1 cellular context compared by ENCODE assay signal in the genomic region with DNA sequence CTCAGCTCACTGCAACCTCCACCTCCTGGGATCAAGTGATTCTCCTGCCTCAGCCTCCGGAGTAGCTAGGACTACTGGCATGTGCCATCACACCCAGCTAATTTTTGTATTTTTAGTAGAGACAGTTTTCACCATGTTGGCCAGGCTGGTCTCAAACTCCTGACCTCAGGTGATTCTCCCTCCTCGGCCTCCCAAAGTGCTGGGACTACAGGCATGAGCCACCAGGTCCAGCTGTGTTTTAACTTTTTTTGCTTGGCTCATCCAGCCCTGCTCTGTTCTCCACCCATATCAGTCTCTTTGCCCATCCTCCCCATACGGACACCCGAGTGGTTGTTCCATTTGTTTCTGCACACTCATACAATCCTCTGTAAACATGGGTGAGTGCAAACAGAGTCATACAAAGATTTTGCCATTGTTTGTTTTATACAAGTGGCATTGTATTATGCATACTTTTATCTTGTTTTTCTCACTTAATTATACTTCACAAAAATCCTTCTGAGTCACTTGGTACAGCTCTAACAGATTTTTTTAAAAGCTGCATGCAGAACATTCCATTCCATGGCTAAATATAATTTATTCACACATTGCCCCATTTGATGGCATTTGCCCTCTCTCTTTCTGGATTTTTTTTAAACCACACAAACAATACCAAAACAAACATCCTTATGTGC.
TF ChIP-seq lines count a peak whose summit lies in the region.

No MANE protein-coding gene starts in this region.

TF ChIP-seq in HepG2, 621 proteins besides CTCF, POLR2A, EP300 and RAD21 (continued from another document and continues in another):
- TF ChIP-seq, protein P1, sequence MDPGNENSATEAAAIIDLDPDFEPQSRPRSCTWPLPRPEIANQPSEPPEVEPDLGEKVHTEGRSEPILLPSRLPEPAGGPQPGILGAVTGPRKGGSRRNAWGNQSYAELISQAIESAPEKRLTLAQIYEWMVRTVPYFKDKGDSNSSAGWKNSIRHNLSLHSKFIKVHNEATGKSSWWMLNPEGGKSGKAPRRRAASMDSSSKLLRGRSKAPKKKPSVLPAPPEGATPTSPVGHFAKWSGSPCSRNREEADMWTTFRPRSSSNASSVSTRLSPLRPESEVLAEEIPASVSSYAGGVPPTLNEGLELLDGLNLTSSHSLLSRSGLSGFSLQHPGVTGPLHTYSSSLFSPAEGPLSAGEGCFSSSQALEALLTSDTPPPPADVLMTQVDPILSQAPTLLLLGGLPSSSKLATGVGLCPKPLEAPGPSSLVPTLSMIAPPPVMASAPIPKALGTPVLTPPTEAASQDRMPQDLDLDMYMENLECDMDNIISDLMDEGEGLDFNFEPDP (CRISPR knock-in tag; conservative IDR thresholded peaks at IDR 0.05) = 0 out of 2 replicates have a peak, but pooled peaks have one; percentile 72
- TF ChIP-seq KLF16 (CRISPR knock-in tag; IDR thresholded peaks at IDR 0.05) = no peak
- TF ChIP-seq ZNF691 (CRISPR knock-in tag; IDR thresholded peaks at IDR 0.05; ENCODE audit: borderline replicate concordance, low read depth) = no peak
- TF ChIP-seq GABPB1 (CRISPR knock-in tag; IDR thresholded peaks at IDR 0.05) = no peak
- TF ChIP-seq TEAD3 (CRISPR knock-in tag; optimal IDR thresholded peaks at IDR 0.05; ENCODE audit: borderline replicate concordance) = peak; percentile 50
- TF ChIP-seq, protein P2, sequence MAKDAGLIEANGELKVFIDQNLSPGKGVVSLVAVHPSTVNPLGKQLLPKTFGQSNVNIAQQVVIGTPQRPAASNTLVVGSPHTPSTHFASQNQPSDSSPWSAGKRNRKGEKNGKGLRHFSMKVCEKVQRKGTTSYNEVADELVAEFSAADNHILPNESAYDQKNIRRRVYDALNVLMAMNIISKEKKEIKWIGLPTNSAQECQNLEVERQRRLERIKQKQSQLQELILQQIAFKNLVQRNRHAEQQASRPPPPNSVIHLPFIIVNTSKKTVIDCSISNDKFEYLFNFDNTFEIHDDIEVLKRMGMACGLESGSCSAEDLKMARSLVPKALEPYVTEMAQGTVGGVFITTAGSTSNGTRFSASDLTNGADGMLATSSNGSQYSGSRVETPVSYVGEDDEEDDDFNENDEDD (CRISPR knock-in tag; IDR thresholded peaks at IDR 0.05; ENCODE audit: borderline replicate concordance) = no peak
- no peak for TF ChIP-seq KLF15 (CRISPR knock-in tag; IDR thresholded peaks at IDR 0.05; ENCODE audit: borderline replicate concordance)
- no peak for TF ChIP-seq ZSCAN21 (CRISPR knock-in tag; IDR thresholded peaks at IDR 0.05; ENCODE audit: borderline replicate concordance)
- TF ChIP-seq ZNF256 (CRISPR knock-in tag; conservative IDR thresholded peaks at IDR 0.05) = no peak
- TF ChIP-seq CENPT (CRISPR knock-in tag; IDR thresholded peaks at IDR 0.05; ENCODE audit: low read depth) = no peak
- peak; percentile 23; the same call in 1 of the 2 replicates for TF ChIP-seq ZBTB3 (CRISPR knock-in tag; IDR thresholded peaks at IDR 0.05; ENCODE audit: borderline replicate concordance, low read depth)
- no peak for TF ChIP-seq ZNF556 (CRISPR knock-in tag; IDR thresholded peaks at IDR 0.05; ENCODE audit: borderline replicate concordance)
- no peak for TF ChIP-seq ZNF101 (CRISPR knock-in tag; IDR thresholded peaks at IDR 0.05; ENCODE audit: borderline replicate concordance, low read depth)
- no peak for TF ChIP-seq ZNF468 (CRISPR knock-in tag; IDR thresholded peaks at IDR 0.05)
- no peak for TF ChIP-seq NR0B2 (CRISPR knock-in tag; IDR thresholded peaks at IDR 0.05)
- TF ChIP-seq, protein P3, sequence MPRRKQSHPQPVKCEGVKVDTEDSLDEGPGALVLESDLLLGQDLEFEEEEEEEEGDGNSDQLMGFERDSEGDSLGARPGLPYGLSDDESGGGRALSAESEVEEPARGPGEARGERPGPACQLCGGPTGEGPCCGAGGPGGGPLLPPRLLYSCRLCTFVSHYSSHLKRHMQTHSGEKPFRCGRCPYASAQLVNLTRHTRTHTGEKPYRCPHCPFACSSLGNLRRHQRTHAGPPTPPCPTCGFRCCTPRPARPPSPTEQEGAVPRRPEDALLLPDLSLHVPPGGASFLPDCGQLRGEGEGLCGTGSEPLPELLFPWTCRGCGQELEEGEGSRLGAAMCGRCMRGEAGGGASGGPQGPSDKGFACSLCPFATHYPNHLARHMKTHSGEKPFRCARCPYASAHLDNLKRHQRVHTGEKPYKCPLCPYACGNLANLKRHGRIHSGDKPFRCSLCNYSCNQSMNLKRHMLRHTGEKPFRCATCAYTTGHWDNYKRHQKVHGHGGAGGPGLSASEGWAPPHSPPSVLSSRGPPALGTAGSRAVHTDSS (CRISPR knock-in tag; conservative IDR thresholded peaks at IDR 0.05) = no peak
- TF ChIP-seq HCFC1 (IDR thresholded peaks at IDR 0.05; ENCODE audit: low read depth, low read length) = no peak
- TF ChIP-seq ZIK1 (CRISPR knock-in tag; IDR thresholded peaks at IDR 0.05; ENCODE audit: borderline replicate concordance, low read depth) = no peak
- 0 out of 2 replicates have a peak, but pooled peaks have one; percentile 44 for TF ChIP-seq ETV5 (CRISPR knock-in tag; IDR thresholded peaks at IDR 0.05; ENCODE audit: borderline replicate concordance)
- TF ChIP-seq CENPX (CRISPR knock-in tag; IDR thresholded peaks at IDR 0.05) = no peak
- no peak for TF ChIP-seq AGO1 (IDR thresholded peaks at IDR 0.05; ENCODE audit: low read depth, low read length, poor library complexity, severe bottlenecking)
- 0 out of 2 replicates have a peak, but pooled peaks have one; percentile 10 for TF ChIP-seq MAFF (IDR thresholded peaks at IDR 0.05; ENCODE audit: low read depth, low read length)
- TF ChIP-seq CCDC6 (CRISPR knock-in tag; IDR thresholded peaks at IDR 0.05) = peak; percentile 39; the same call in 1 of the 2 replicates
- TF ChIP-seq HMGXB4 (CRISPR knock-in tag; IDR thresholded peaks at IDR 0.05; ENCODE audit: borderline replicate concordance in 1 of 2, low read depth in 1 of 2) = no peak; a peak in 1 of 4 replicates
- TF ChIP-seq HMG20A (CRISPR knock-in tag; IDR thresholded peaks at IDR 0.05; ENCODE audit: borderline replicate concordance) = peak; percentile 48; the same call in 1 of the 2 replicates
- TF ChIP-seq SKI (IDR thresholded peaks at IDR 0.05; ENCODE audit: partially characterized antibody) = no peak
- no peak for TF ChIP-seq EHMT2 (IDR thresholded peaks at IDR 0.05; ENCODE audit: borderline replicate concordance, low read depth, low read length)
- 0 out of 2 replicates have a peak, but pooled peaks have one; percentile 52 for TF ChIP-seq CC2D1A (CRISPR knock-in tag; IDR thresholded peaks at IDR 0.05)
- no peak for TF ChIP-seq ZNF790 (CRISPR knock-in tag; IDR thresholded peaks at IDR 0.05; ENCODE audit: borderline replicate concordance)
- TF ChIP-seq ZBTB34 (CRISPR knock-in tag; IDR thresholded peaks at IDR 0.05) = peak; percentile 67; the same call in 1 of the 2 replicates
- no peak for TF ChIP-seq NR2F2 (IDR thresholded peaks at IDR 0.05; ENCODE audit: borderline replicate concordance, low read depth)
- TF ChIP-seq ARID3A (IDR thresholded peaks at IDR 0.05; ENCODE audit: low read depth, low read length) = no peak
- no peak; the same call in 1 of the 2 replicates for TF ChIP-seq POGK (CRISPR knock-in tag; conservative IDR thresholded peaks at IDR 0.05)
- peak; percentile 90 for TF ChIP-seq PAF1 (CRISPR knock-in tag; IDR thresholded peaks at IDR 0.05)
- no peak for TF ChIP-seq KDM3A (CRISPR knock-in tag; IDR thresholded peaks at IDR 0.05; ENCODE audit: low read depth)
- no peak for TF ChIP-seq ZNF720 (CRISPR knock-in tag; IDR thresholded peaks at IDR 0.05)
- no peak for TF ChIP-seq HINFP (CRISPR knock-in tag; IDR thresholded peaks at IDR 0.05; ENCODE audit: low read depth)
